ENCODE assay signal across 8 cellular contexts in the genomic region with DNA sequence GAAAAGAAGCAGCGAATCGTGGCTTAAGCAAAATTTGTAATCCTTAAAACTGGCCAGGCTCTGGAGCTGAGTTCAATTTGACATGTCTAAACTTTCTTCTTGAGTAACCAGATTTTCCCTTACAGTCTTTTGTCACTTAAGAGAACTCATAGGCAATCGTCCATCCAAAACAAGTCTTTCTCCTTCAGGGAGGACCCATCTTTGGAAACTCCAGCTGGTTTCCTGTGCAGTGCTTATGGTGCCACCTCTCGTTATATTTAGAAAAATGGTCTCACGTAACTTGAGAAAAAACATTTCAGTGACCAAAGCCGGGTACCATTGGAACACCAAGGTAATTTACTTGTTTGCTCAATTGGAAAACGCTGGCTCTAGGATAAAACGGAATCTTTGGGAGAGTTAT. TPM values are rescaled to one million over a fixed set of nuclear protein-coding genes. Genes with fewer than 3 reads are reported as not detected.
DNase-seq lines count a peak whose midpoint lies in the region; ATAC-seq, FAIRE-seq and TF ChIP-seq lines count a peak whose summit lies in the region.

No MANE protein-coding gene starts in this region.

- no peaks in the 10 kb centered on the region for H3K27me3 Mint-ChIP-seq in activated CD4-positive, alpha-beta memory T cell treated with anti-CD3 and anti-CD28 coated beads for 36 hours

- no peaks in the 10 kb centered on the region for H3K9me3 ChIP-seq in A549

- no peaks in the 10 kb centered on the region for H3K9me3 Mint-ChIP-seq in activated CD4-positive, alpha-beta memory T cell treated with anti-CD3 and anti-CD28 coated beads for 36 hours

- H3K4me2 ChIP-seq in A549, result peak overlapping the region; percentile 93; the same call in 2 of the 3 replicates

- H3K27ac ChIP-seq in A549, result peak overlapping the region in 1 of 2 experiments; percentile 97; a peak in 1 of 6 replicates
- H3K27ac ChIP-seq in skin epidermis, result peak overlapping the region in 19 of 21 experiments; percentile 80 to 97 (median 91)

- intact Hi-C loops in activated CD4-positive, alpha-beta memory T cell treated with anti-CD3 and anti-CD28 coated beads for 36 hours (cut with micrococcal nuclease), result loop anchor here (1.0 to 2.0 kb wide), 2 partner anchors 45 to 75 kb away; a partner anchor contains a TSS

- POLR2A ChIA-PET in A549 (lab: Yijun Ruan, JAX), result interaction anchor here (0.7 kb wide), 1 partner anchor 65 kb away, joined by 3 read pairs; a partner anchor contains a TSS
- POLR2A ChIA-PET in activated CD4-positive, alpha-beta memory T cell treated with anti-CD3 and anti-CD28 coated beads for 36 hours (lab: Charles Lee), result interaction anchor here (0.7 kb wide), 1 partner anchor 65 kb away, joined by 3 read pairs; a partner anchor contains a TSS

- ATAC-seq in A549 (no peak), HG03432 (IDR thresholded peaks at IDR 0.05; ENCODE audit: unreplicated experiment) (no peak), GM19035 (IDR thresholded peaks at IDR 0.05; ENCODE audit: unreplicated experiment) (no peak)

- peaks cover 44% of the 10 kb centered on the region for H3K4me1 ChIP-seq in A549

- CTCF ChIA-PET in A549 (lab: Yijun Ruan, JAX), result interaction anchor here (0.6 to 1.9 kb wide), 7 partner anchors 13 to 1098 kb away, joined by 3 to 6 read pairs (median 4); a partner anchor contains a TSS
- CTCF ChIA-PET in activated CD4-positive, alpha-beta memory T cell treated with anti-CD3 and anti-CD28 coated beads for 36 hours (lab: Charles Lee), result interaction anchor here (0.7 to 5.2 kb wide), 15 partner anchors 19 to 381 kb away, joined by 3 to 100 read pairs (median 4); a partner anchor contains a TSS

- H3K4me3 ChIP-seq in A549 (no peak overlapping the region), skin epidermis (peak overlapping the region; percentile 62 to 97 (median 92))

- peak overlapping the region; percentile 82 for H3K4me3 Mint-ChIP-seq in activated CD4-positive, alpha-beta memory T cell treated with anti-CD3 and anti-CD28 coated beads for 36 hours

- H3K27ac Mint-ChIP-seq in activated CD4-positive, alpha-beta memory T cell treated with anti-CD3 and anti-CD28 coated beads for 36 hours, result peak overlapping the region; percentile 83

- TF ChIP-seq CTCF in A549 (IDR thresholded peaks at IDR 0.05), result no peak

- DNase-seq in A549 (ENCODE audit: low read depth in 1 of 2, low spot score in 1 of 2) (peak in 1 of 2 experiments; percentile 40), HT-29 (ENCODE audit: low spot score) (peak; percentile 28), glomerular visceral epithelial cell (ENCODE audit: extremely low spot score) (peak; percentile 57), NCI-H1436 treated with DMSO at 0.1 percent for 48 hours (lab: John Stamatoyannopoulos, UW) (no peak)
- peak; percentile 41 for DNase-seq in activated CD4-positive, alpha-beta memory T cell treated with anti-CD3 and anti-CD28 coated beads for 36 hours

- no peak for TF ChIP-seq EP300 in A549 (IDR thresholded peaks at IDR 0.05)

- no peaks in the 10 kb centered on the region for H3K36me3 Mint-ChIP-seq in activated CD4-positive, alpha-beta memory T cell treated with anti-CD3 and anti-CD28 coated beads for 36 hours

- no peak for FAIRE-seq in A549 (lab: Jason Lieb, UNC)

- WGBS in A549 (ENCODE audit: missing lambda C conversion rate), result 51% methylated on average over 8 of the region's 8 CpGs

- TF ChIP-seq POLR2A in A549 (IDR thresholded peaks at IDR 0.05; ENCODE audit: low read length), result no peak

- H3K4me1 Mint-ChIP-seq in activated CD4-positive, alpha-beta memory T cell treated with anti-CD3 and anti-CD28 coated beads for 36 hours (ENCODE audit: low read depth), result peaks cover 34% of the 10 kb centered on the region

- TF ChIP-seq RAD21 in A549 (conservative IDR thresholded peaks at IDR 0.05 in 1 of 2, IDR thresholded peaks at IDR 0.05 in 1 of 2), result peak; percentile 11 to 24; a peak in 1 of 5 replicates

TF ChIP-seq in A549, 52 proteins besides CTCF, POLR2A, EP300 and RAD21:
- TF ChIP-seq BHLHE40 (IDR thresholded peaks at IDR 0.05; ENCODE audit: low read depth, low read length), result no peak
- TF ChIP-seq RFX5 (IDR thresholded peaks at IDR 0.05), result no peak
- TF ChIP-seq MYC (IDR thresholded peaks at IDR 0.05; ENCODE audit: borderline replicate concordance, low read length), result no peak
- TF ChIP-seq NPAS2 (CRISPR knock-in tag; IDR thresholded peaks at IDR 0.05; ENCODE audit: borderline replicate concordance), result no peak
- TF ChIP-seq MAFK (IDR thresholded peaks at IDR 0.05; ENCODE audit: partially characterized antibody), result no peak
- no peak for TF ChIP-seq CBX2 (IDR thresholded peaks at IDR 0.05; ENCODE audit: borderline replicate concordance, low read depth)
- TF ChIP-seq HOXB5 (CRISPR knock-in tag; IDR thresholded peaks at IDR 0.05), result no peak
- no peak for TF ChIP-seq ESRRA (IDR thresholded peaks at IDR 0.05; ENCODE audit: borderline replicate concordance, low read length)
- TF ChIP-seq MAZ (IDR thresholded peaks at IDR 0.05; ENCODE audit: borderline replicate concordance, low read depth, low read length), result no peak
- no peak for TF ChIP-seq CHD2 (IDR thresholded peaks at IDR 0.05; ENCODE audit: low read length, partially characterized antibody)
- TF ChIP-seq JUNB (IDR thresholded peaks at IDR 0.05), result no peak

RNA-seq across cellular contexts. Expression of a gene that starts 1.9 kb away (rescaled TPM):
- polyA plus RNA-seq in A549 (2011; rRNA removed) (97.6 and 99.4 TPM in 2 replicates), A549 (2017; fragmentation: RNase III; extraction: RNeasy Plus Mini Kit Qiagen cat#74134 plus additional on column Dnase treatment) (93.2 to 103 TPM (median 98.7 TPM) in 3 replicates)
- 49.3 and 65.6 TPM in 2 replicates for polyA plus RNA-seq in A549 (2012; cell fraction: cytosol; rRNA removed)
- polyA plus RNA-seq in A549 (2012; cell fraction: nucleus; rRNA removed), result 52.1 and 60.9 TPM in 2 replicates
- polyA minus RNA-seq in A549 (2011; rRNA and poly(A)+ RNA removed), result 51.4 and 52.1 TPM in 2 replicates
- 116 and 123 TPM in 2 replicates for total RNA-seq in HT-29 (2014; rRNA removed; shearing (Covaris generic))
- 10 to 100 TPM; 43.0 to 44.4 TPM for total RNA-seq in activated CD4-positive, alpha-beta memory T cell treated with anti-CD3 and anti-CD28 coated beads for 36 hours

RNA-seq across cellular contexts. Expression of a gene that starts 45.4 kb away (rescaled TPM):
- 0.59 and 0.62 TPM in 2 replicates for polyA plus RNA-seq in A549 (2011; rRNA removed)
- polyA plus RNA-seq in A549 (2012; cell fraction: cytosol; rRNA removed), result 0.27 and 0.32 TPM in 2 replicates
- 0.65 and 1.1 TPM in 2 replicates for polyA plus RNA-seq in A549 (2012; cell fraction: nucleus; rRNA removed)
- 0.34 to 0.54 TPM (median 0.46 TPM) in 3 replicates for polyA plus RNA-seq in A549 (2017; fragmentation: RNase III; extraction: RNeasy Plus Mini Kit Qiagen cat#74134 plus additional on column Dnase treatment)
- polyA minus RNA-seq in A549 (2011; rRNA and poly(A)+ RNA removed), result 0.29 and 1.1 TPM in 2 replicates
- not detected in 2 replicates for total RNA-seq in HT-29 (2014; rRNA removed; shearing (Covaris generic))
- 100 to 1,000 TPM; 242 to 247 TPM for total RNA-seq in activated CD4-positive, alpha-beta memory T cell treated with anti-CD3 and anti-CD28 coated beads for 36 hours

RNA-seq across cellular contexts. Expression of a gene that starts 57.5 kb away (rescaled TPM):
- polyA plus RNA-seq in A549 (2011; rRNA removed) (77.7 and 110 TPM in 2 replicates), A549 (2017; fragmentation: RNase III; extraction: RNeasy Plus Mini Kit Qiagen cat#74134 plus additional on column Dnase treatment) (69.2 to 79.4 TPM (median 78.4 TPM) in 3 replicates)
- polyA plus RNA-seq in A549 (2012; cell fraction: cytosol; rRNA removed), result 74.6 and 79.7 TPM in 2 replicates
- 24.9 and 31.6 TPM in 2 replicates for polyA plus RNA-seq in A549 (2012; cell fraction: nucleus; rRNA removed)
- 43.1 and 45.5 TPM in 2 replicates for polyA minus RNA-seq in A549 (2011; rRNA and poly(A)+ RNA removed)
- total RNA-seq in HT-29 (2014; rRNA removed; shearing (Covaris generic)), result 90.3 and 98.8 TPM in 2 replicates
- 10 to 100 TPM; 77.2 to 77.6 TPM for total RNA-seq in activated CD4-positive, alpha-beta memory T cell treated with anti-CD3 and anti-CD28 coated beads for 36 hours

Comparison
In these comparisons a context has a peak if more than half of its experiments do, and no peak if none do; other contexts are left out.
1. RNA of a gene that starts 45.4 kb away (total RNA-seq): 242 to 247 TPM in activated CD4-positive, alpha-beta memory T cell treated with anti-CD3 and anti-CD28 coated beads for 36 hours; not detected in HT-29; every median in the first group is over 100 times any median in the second.